Comparison of ENCODE assay signal across 8 cellular contexts in genomic region chr4:182449186-182449880, GRCh38.
DNase-seq lines count a peak whose midpoint lies in the region; TF ChIP-seq lines count a peak whose summit lies in the region.

No MANE protein-coding gene starts in this region.

- no peaks in the 10 kb centered on the region for H3K36me3 Mint-ChIP-seq in progenitor cell of endocrine pancreas (ENCODE audit: insufficient read depth)

- peak overlapping the region; percentile 84 for H3K27ac Mint-ChIP-seq in progenitor cell of endocrine pancreas

- POLR2A ChIA-PET in BJ (lab: Charles Lee) = no interaction called here

- peak overlapping the region; percentile 96 for H3K4me3 Mint-ChIP-seq in progenitor cell of endocrine pancreas (ENCODE audit: low read depth)

- H3K27me3 ChIP-seq in BJ (ENCODE audit: control insufficient read depth, insufficient read depth, low read length) (peaks cover 2% of the 10 kb centered on the region), H7 (ENCODE audit: control insufficient read depth, insufficient read depth, low read length) (peaks cover 2% of the 10 kb centered on the region; the same call in 1 of the 2 replicates)

- DNase-seq in BJ (ENCODE audit: low read depth) (no peak), H7 (no peak), globus pallidus (ENCODE audit: low spot score) (peak; percentile 24), progenitor cell of endocrine pancreas (ENCODE audit: low spot score, unreplicated experiment) (no peak), T-helper 9 cell (no peak), MV-4-11 (lab: John Stamatoyannopoulos, UW) (no peak), EL (no peak)

- H3K4me3 ChIP-seq in BJ (ENCODE audit: low read depth, low read length) (peak overlapping the region; percentile 78), H7 (ENCODE audit: insufficient read depth, low read depth, low read length) (peak overlapping the region; percentile 76), WI38 (ENCODE audit: low read depth, low read length) (peak overlapping the region; percentile 76)

- H3K9me3 Mint-ChIP-seq in progenitor cell of endocrine pancreas (ENCODE audit: low read depth) = no peaks in the 10 kb centered on the region

- peaks cover 36% of the 10 kb centered on the region for H3K4me1 Mint-ChIP-seq in progenitor cell of endocrine pancreas (ENCODE audit: low read depth)

- H3K27me3 Mint-ChIP-seq in progenitor cell of endocrine pancreas = peaks cover 22% of the 10 kb centered on the region

- H3K36me3 ChIP-seq in BJ (ENCODE audit: control insufficient read depth, insufficient read depth, low read length) = no peaks in the 10 kb centered on the region
- H3K36me3 ChIP-seq in H7 (replicated peaks; ENCODE audit: control insufficient read depth, insufficient read depth, low read length) = no peaks in the 10 kb centered on the region

- TF ChIP-seq CTCF in BJ (IDR thresholded peaks at IDR 0.05; ENCODE audit: insufficient read depth, low read depth, low read length) (no peak), WI38 (IDR thresholded peaks at IDR 0.05; ENCODE audit: low read depth, low read length) (no peak), progenitor cell of endocrine pancreas (IDR thresholded peaks at IDR 0.05; ENCODE audit: unreplicated experiment) (no peak)

- CTCF ChIA-PET in BJ (lab: Yijun Ruan, JAX) = no interaction called here
